Comparison of ENCODE assay signal across 12 cellular contexts in genomic region chr1:203534526-203534925, GRCh38. TPM values are rescaled to one million over a fixed set of nuclear protein-coding genes. Genes with fewer than 3 reads are reported as not detected.
DNase-seq lines count a peak whose midpoint lies in the region; ATAC-seq, FAIRE-seq and TF ChIP-seq lines count a peak whose summit lies in the region.
"Had no signal": no experiment of that assay in that cellular context is flagged by ENCODE, and none has a peak within 500 bp of the region (broad histone marks: within the 10 kb centered on the region; RNA-seq: fewer than 3 reads in every experiment).

No MANE protein-coding gene starts in this region.

- H3K27me3 Mint-ChIP-seq in CD14-positive monocyte (ENCODE audit: low read depth in 3 of 3), result peaks cover 2 to 5% (median 2%) of the 10 kb centered on the region in 3 donors

- TF ChIP-seq CTCF in AG09309 (IDR thresholded peaks at IDR 0.05; ENCODE audit: control insufficient read depth, insufficient read depth, low read depth, low read length, missing control alignments) (no peak), fibroblast of villous mesenchyme (IDR thresholded peaks at IDR 0.05; ENCODE audit: insufficient read depth, low read depth, low read length) (no peak), CD14-positive monocyte (IDR thresholded peaks at IDR 0.05) (no peak), BE2C (IDR thresholded peaks at IDR 0.05; ENCODE audit: low read depth, low read length) (no peak)

- H3K4me1 Mint-ChIP-seq in CD14-positive monocyte, result peaks cover 8% of the 10 kb centered on the region

- intact Hi-C loops in CD14-positive monocyte (cut with micrococcal nuclease), result no loop called here

- H3K9me3 ChIP-seq in SJSA1 (replicated peaks) (no peaks in the 10 kb centered on the region), BE2C (no peaks in the 10 kb centered on the region)
- H3K9me3 ChIP-seq: neutrophil had no signal

- DNase-seq in AG09309 (ENCODE audit: low read depth), result peak; percentile 74
- DNase-seq in SJSA1 (ENCODE audit: low read depth in 1 of 2, low spot score in 2 of 2), result peak; percentile 77 to 94
- DNase-seq in fibroblast of villous mesenchyme (ENCODE audit: low read depth), result peak; percentile 99
- no peak for DNase-seq in CD14-positive monocyte (ENCODE audit: low spot score)
- DNase-seq in BE2C, result no peak
- DNase-seq in GM12891 (ENCODE audit: insufficient read length, low spot score), result no peak
- DNase-seq: activated T-cell treated with anti-CD3 and anti-CD28 coated beads, Interleukin-2, amount 50 U/mL, for 72 hours; CD4-positive, CD25-positive, alpha-beta regulatory T cell had no signal

- FAIRE-seq in GM12891 (lab: Jason Lieb, UNC), result no peak

- peak overlapping the region; percentile 64 for H3K27ac ChIP-seq in SJSA1
- H3K27ac ChIP-seq in rectal smooth muscle tissue (ENCODE audit: low read depth, low read length), result peak overlapping the region; percentile 89
- H3K27ac ChIP-seq: neutrophil had no signal

- H3K4me3 ChIP-seq in AG09309 (ENCODE audit: control insufficient read depth, low read depth, low read length) (no peak overlapping the region), SJSA1 (no peak overlapping the region), fibroblast of villous mesenchyme (ENCODE audit: low read depth, low read length) (no peak overlapping the region), rectal smooth muscle tissue (ENCODE audit: low read length) (no peak overlapping the region), BE2C (ENCODE audit: low read depth, low read length) (no peak overlapping the region)

- H3K36me3 ChIP-seq in SJSA1 (no peaks in the 10 kb centered on the region), rectal smooth muscle tissue (ENCODE audit: control insufficient read depth, insufficient read depth, low read length) (no peaks in the 10 kb centered on the region), BE2C (no peaks in the 10 kb centered on the region)
- H3K36me3 ChIP-seq: neutrophil had no signal

- no peaks in the 10 kb centered on the region for H3K9me3 Mint-ChIP-seq in CD14-positive monocyte
- H3K9me3 Mint-ChIP-seq: activated T-cell treated with anti-CD3 and anti-CD28 coated beads, Interleukin-2, amount 50 U/mL, for 72 hours; CD4-positive, CD25-positive, alpha-beta regulatory T cell had no signal

- no peak for ATAC-seq in HG03159 (IDR thresholded peaks at IDR 0.05; ENCODE audit: unreplicated experiment)
- ATAC-seq: activated T-cell treated with anti-CD3 and anti-CD28 coated beads, Interleukin-2, amount 50 U/mL, for 72 hours had no signal

- no peaks in the 10 kb centered on the region for H3K27me3 ChIP-seq in SJSA1 (replicated peaks)
- no peaks in the 10 kb centered on the region for H3K27me3 ChIP-seq in rectal smooth muscle tissue (ENCODE audit: control insufficient read depth, insufficient read depth, low read length)
- H3K27me3 ChIP-seq in BE2C, result no peaks in the 10 kb centered on the region
- H3K27me3 ChIP-seq: neutrophil had no signal

- no peak overlapping the region for H3K9ac ChIP-seq in rectal smooth muscle tissue (ENCODE audit: low read length)

- H3K4me3 Mint-ChIP-seq in CD14-positive monocyte, result no peak overlapping the region
- H3K4me3 Mint-ChIP-seq: activated T-cell treated with anti-CD3 and anti-CD28 coated beads, Interleukin-2, amount 50 U/mL, for 72 hours; CD4-positive, CD25-positive, alpha-beta regulatory T cell had no signal

- no peak overlapping the region for H3K27ac Mint-ChIP-seq in CD14-positive monocyte
- H3K27ac Mint-ChIP-seq: activated T-cell treated with anti-CD3 and anti-CD28 coated beads, Interleukin-2, amount 50 U/mL, for 72 hours had no signal

- no peak for TF ChIP-seq POLR2A in GM12891 (IDR thresholded peaks at IDR 0.05; ENCODE audit: low read depth, low read length)

- H3K4me1 ChIP-seq in SJSA1 (replicated peaks), result peaks cover 25% of the 10 kb centered on the region
- H3K4me1 ChIP-seq in rectal smooth muscle tissue (ENCODE audit: control insufficient read depth, insufficient read depth, low read length), result peaks cover 29% of the 10 kb centered on the region
- no peaks in the 10 kb centered on the region for H3K4me1 ChIP-seq in BE2C

- no peaks in the 10 kb centered on the region for H3K36me3 Mint-ChIP-seq in CD14-positive monocyte
- H3K36me3 Mint-ChIP-seq: CD4-positive, CD25-positive, alpha-beta regulatory T cell had no signal

TF ChIP-seq in GM12891, 5 proteins besides CTCF, POLR2A, EP300 and RAD21:
- no peak for TF ChIP-seq POLR2AphosphoS5 (IDR thresholded peaks at IDR 0.05; ENCODE audit: low read depth, low read length)
- no peak for TF ChIP-seq PAX5 (IDR thresholded peaks at IDR 0.05; ENCODE audit: insufficient read depth, low read length, severe bottlenecking)
- TF ChIP-seq TAF1 (IDR thresholded peaks at IDR 0.05; ENCODE audit: low read depth, low read length), result no peak

RNA-seq across cellular contexts. Expression of gene OPTC, which starts 40.6 kb away (rescaled TPM):
- not detected in 2 replicates for total RNA-seq in SJSA1 (2014; rRNA removed; shearing (Covaris generic))
- total RNA-seq in fibroblast of villous mesenchyme, result not detected in 2 replicates
- polyA plus RNA-seq in CD14-positive monocyte, result not detected
- not detected for polyA plus RNA-seq in BE2C (2012; ENCODE audit: insufficient read depth, insufficient read length, low read depth)
- not detected for polyA plus RNA-seq in GM12891 (2012; ENCODE audit: low read depth, missing spikeins)
- total RNA-seq: activated T-cell treated with anti-CD3 and anti-CD28 coated beads, Interleukin-2, amount 50 U/mL, for 72 hours; CD4-positive, CD25-positive, alpha-beta regulatory T cell; epithelial cell of proximal tubule had no signal
- polyA plus RNA-seq: CD4-positive, CD25-positive, alpha-beta regulatory T cell had no signal

RNA-seq across cellular contexts. Expression of gene PRELP, which starts 58.9 kb away (rescaled TPM):
- total RNA-seq in SJSA1 (2014; rRNA removed; shearing (Covaris generic)), result not detected in 2 replicates
- total RNA-seq in fibroblast of villous mesenchyme, result under 0.01 and 0.43 TPM in 2 replicates
- not detected for polyA plus RNA-seq in CD14-positive monocyte
- polyA plus RNA-seq in BE2C (2012; ENCODE audit: insufficient read depth, insufficient read length, low read depth), result not detected
- not detected for polyA plus RNA-seq in GM12891 (2012; ENCODE audit: low read depth, missing spikeins)
- total RNA-seq: activated T-cell treated with anti-CD3 and anti-CD28 coated beads, Interleukin-2, amount 50 U/mL, for 72 hours; CD4-positive, CD25-positive, alpha-beta regulatory T cell; epithelial cell of proximal tubule had no signal
- polyA plus RNA-seq: CD4-positive, CD25-positive, alpha-beta regulatory T cell had no signal

Comparison
In these comparisons a context has a peak if more than half of its experiments do, and no peak if none do; other contexts are left out.
1. DNase-seq: peak in AG09309 (single experiment), SJSA1 (2 of 2) and fibroblast of villous mesenchyme (single experiment); none in CD14-positive monocyte (single experiment), BE2C (single experiment) and GM12891 (single experiment).